Comparison of ENCODE assay signal across 9 cellular contexts in genomic region chr11:15101072-15101701, GRCh38. TPM values are rescaled to one million over a fixed set of nuclear protein-coding genes. Genes with fewer than 3 reads are reported as not detected.
DNase-seq lines count a peak whose midpoint lies in the region; ATAC-seq and TF ChIP-seq lines count a peak whose summit lies in the region.
"Had no signal": no experiment of that assay in that cellular context is flagged by ENCODE, and none has a peak within 500 bp of the region (broad histone marks: within the 10 kb centered on the region; RNA-seq: fewer than 3 reads in every experiment).

No MANE protein-coding gene starts in this region.

- no TSS peak for BruUV-seq in OCI-LY7 (replicated peaks; lab: Mats Ljungman, UMichigan)

- no peak overlapping the region for H3K4me3 ChIP-seq in HL-60 (replicated peaks; ENCODE audit: insufficient read depth, low read length)
- H3K4me3 ChIP-seq in OCI-LY7 (ENCODE audit: low read depth, low read length, poor library complexity, severe bottlenecking) = no peak overlapping the region
- no peak overlapping the region for H3K4me3 ChIP-seq in upper lobe of right lung

- no peaks in the 10 kb centered on the region for H3K79me2 ChIP-seq in OCI-LY7 (ENCODE audit: insufficient read depth, low read depth, low read length)

- intact Hi-C loops in OCI-LY7 (cut with micrococcal nuclease; ENCODE audit: unreplicated experiment) (loop anchor here (1.0 kb wide), 2 partner anchors 58 to 107 kb away; no protein-coding TSS in a partner anchor), upper lobe of right lung (cut with DNase I) (no loop called here)

- H2AFZ ChIP-seq in OCI-LY7 (ENCODE audit: low read length) = no peak overlapping the region

- H3K4me1 ChIP-seq in OCI-LY7 (ENCODE audit: insufficient read depth, low read length, poor library complexity, severe bottlenecking) = no peaks in the 10 kb centered on the region
- peaks cover 10% of the 10 kb centered on the region for H3K4me1 ChIP-seq in foreskin keratinocyte
- no peaks in the 10 kb centered on the region for H3K4me1 ChIP-seq in upper lobe of right lung

- peak; percentile 31 for DNase-seq in DMS114 treated with DMSO at 0.1 percent for 48 hours (lab: John Stamatoyannopoulos, UW; ENCODE audit: unreplicated experiment)
- peak; percentile 24 to 56 for DNase-seq in HL-60 (ENCODE audit: low read depth in 1 of 2, low spot score in 1 of 2)
- peak; percentile 64 for DNase-seq in OCI-LY7 (ENCODE audit: low spot score)
- peak in 1 of 2 donors; percentile 59 for DNase-seq in foreskin keratinocyte
- DNase-seq in omental fat pad (ENCODE audit: low spot score) = no peak
- peak; percentile 71 for DNase-seq in upper lobe of right lung

- H3K9me3 Mint-ChIP-seq in activated T-helper 17 cell treated with anti-CD3 and anti-CD28 coated beads, Interleukin-2, amount 50 U/mL, for 72 hours = no peaks in the 10 kb centered on the region
- H3K9me3 Mint-ChIP-seq: central memory CD8-positive, alpha-beta T cell had no signal

- H4K20me1 ChIP-seq in OCI-LY7 (ENCODE audit: insufficient read depth, low read length) = no peaks in the 10 kb centered on the region

- POLR2A ChIA-PET in OCI-LY7 (lab: Charles Lee) = interaction anchor here (0.7 kb wide), 1 partner anchor 781 kb away, joined by 5 read pairs; no protein-coding TSS in a partner anchor

- H3K9me2 ChIP-seq in OCI-LY7 (ENCODE audit: insufficient read depth, low read length) = no peaks in the 10 kb centered on the region

- peak; percentile 93 for TF ChIP-seq CTCF in HL-60 (IDR thresholded peaks at IDR 0.05; ENCODE audit: insufficient read depth, low read length)
- TF ChIP-seq CTCF in OCI-LY7 (conservative IDR thresholded peaks at IDR 0.05; ENCODE audit: low read length) = peak; percentile 96
- peak; percentile 95 for TF ChIP-seq CTCF in foreskin keratinocyte (conservative IDR thresholded peaks at IDR 0.05)
- peak in 2 of 3 donors; percentile 10 to 34 for TF ChIP-seq CTCF in omental fat pad (IDR thresholded peaks at IDR 0.05)
- peak; percentile 95 for TF ChIP-seq CTCF in upper lobe of right lung (IDR thresholded peaks at IDR 0.05)

- H3K27me3 Mint-ChIP-seq in activated T-helper 17 cell treated with anti-CD3 and anti-CD28 coated beads, Interleukin-2, amount 50 U/mL, for 72 hours = peaks cover 4% of the 10 kb centered on the region

- CTCF ChIA-PET in OCI-LY7 (lab: Charles Lee; ENCODE audit: unreplicated experiment) = interaction anchor here (0.5 to 1.7 kb wide), 4 partner anchors 10 to 193 kb away, joined by 3 to 6 read pairs (median 4); no protein-coding TSS in a partner anchor

- H3K36me3 Mint-ChIP-seq in activated T-helper 17 cell treated with anti-CD3 and anti-CD28 coated beads, Interleukin-2, amount 50 U/mL, for 72 hours (ENCODE audit: low read depth) = no peaks in the 10 kb centered on the region

- no peak overlapping the region for H3K4me2 ChIP-seq in OCI-LY7 (ENCODE audit: low read length)

- H3K4me3 Mint-ChIP-seq in activated T-helper 17 cell treated with anti-CD3 and anti-CD28 coated beads, Interleukin-2, amount 50 U/mL, for 72 hours = no peak overlapping the region
- H3K4me3 Mint-ChIP-seq: central memory CD8-positive, alpha-beta T cell had no signal

- no peak overlapping the region for H3K27ac Mint-ChIP-seq in activated T-helper 17 cell treated with anti-CD3 and anti-CD28 coated beads, Interleukin-2, amount 50 U/mL, for 72 hours

- H3K9me3 ChIP-seq in OCI-LY7 (ENCODE audit: low read length) = no peaks in the 10 kb centered on the region
- no peaks in the 10 kb centered on the region for H3K9me3 ChIP-seq in upper lobe of right lung

- H3K4me1 Mint-ChIP-seq in activated T-helper 17 cell treated with anti-CD3 and anti-CD28 coated beads, Interleukin-2, amount 50 U/mL, for 72 hours = no peaks in the 10 kb centered on the region
- H3K4me1 Mint-ChIP-seq: central memory CD8-positive, alpha-beta T cell had no signal

- H3K36me3 ChIP-seq in OCI-LY7 (ENCODE audit: insufficient read depth, low read length) = no peaks in the 10 kb centered on the region
- no peaks in the 10 kb centered on the region for H3K36me3 ChIP-seq in upper lobe of right lung

- ATAC-seq in GM19455 (IDR thresholded peaks at IDR 0.05; ENCODE audit: unreplicated experiment) (peak; percentile 71), foreskin keratinocyte (peak; percentile 85), omental fat pad (ENCODE audit: low FRiP score) (peak; percentile 42), upper lobe of right lung (peak; percentile 92)
- peak; percentile 57 for ATAC-seq in activated T-helper 17 cell treated with anti-CD3 and anti-CD28 coated beads, Interleukin-2, amount 50 U/mL, for 72 hours (replicated peaks)

- peaks cover 11% of the 10 kb centered on the region for H3K27me3 ChIP-seq in HL-60 (ENCODE audit: insufficient read depth, poor library complexity, severe bottlenecking)
- H3K27me3 ChIP-seq in foreskin keratinocyte = peaks cover 13% of the 10 kb centered on the region
- no peaks in the 10 kb centered on the region for H3K27me3 ChIP-seq in upper lobe of right lung

- no peak overlapping the region for H3K27ac ChIP-seq in HL-60 (replicated peaks)
- H3K27ac ChIP-seq in OCI-LY7 (ENCODE audit: low read depth, low read length, poor library complexity, severe bottlenecking) = no peak overlapping the region
- H3K27ac ChIP-seq in foreskin keratinocyte = no peak overlapping the region
- no peak overlapping the region for H3K27ac ChIP-seq in upper lobe of right lung

RNA-seq across cellular contexts. Expression of gene INSC, which starts 13.5 kb away (rescaled TPM):
- total RNA-seq in OCI-LY7 (2014; rRNA removed; shearing (Covaris generic)) = not detected in 2 replicates
- total RNA-seq in OCI-LY7 (2022) (not detected in 2 replicates), foreskin keratinocyte (0.07 and 0.35 TPM in 2 replicates), omental fat pad (1 to 10 TPM in 1 of 4 donors, not detected in 3; 3.0 TPM), upper lobe of right lung (0.96 TPM)
- under 1 TPM in 1 of 2 donors, not detected in 1; 0.48 TPM for total RNA-seq in activated T-helper 17 cell treated with anti-CD3 and anti-CD28 coated beads, Interleukin-2, amount 50 U/mL, for 72 hours
- 0.10 TPM in 1 of 2 replicates, not detected in the other for polyA plus RNA-seq in foreskin keratinocyte

RNA-seq across cellular contexts. Expression of gene CALCB, which starts 27.8 kb away (rescaled TPM):
- total RNA-seq in OCI-LY7 (2014; rRNA removed; shearing (Covaris generic)) = 0.44 TPM in 1 of 2 replicates, not detected in the other
- not detected in 2 replicates for total RNA-seq in OCI-LY7 (2022)
- total RNA-seq in activated T-helper 17 cell treated with anti-CD3 and anti-CD28 coated beads, Interleukin-2, amount 50 U/mL, for 72 hours = 1 to 10 TPM in 1 of 2 donors, under 1 TPM in 1; 0.56 to 1.3 TPM
- not detected in 2 replicates for total RNA-seq in foreskin keratinocyte
- polyA plus RNA-seq in foreskin keratinocyte = not detected in 2 replicates
- under 1 TPM in 3 of 4 donors, not detected in 1; 0.36 to 0.44 (median 0.37) TPM for total RNA-seq in omental fat pad
- not detected for total RNA-seq in upper lobe of right lung

Comparison
In these comparisons a context has a peak if more than half of its experiments do, and no peak if none do; other contexts are left out.
1. ATAC-seq: peak in every context shown above with its lines; median percentile 92 in upper lobe of right lung; 85 in foreskin keratinocyte; 71 in GM19455; 57 in activated T-helper 17 cell treated with anti-CD3 and anti-CD28 coated beads, Interleukin-2, amount 50 U/mL, for 72 hours; 42 in omental fat pad.
2. CTCF ChIP-seq: peak in every context shown above with its lines; median percentile 96 in OCI-LY7; 95 in foreskin keratinocyte; 95 in upper lobe of right lung; 93 in HL-60; 22 in omental fat pad.